Comparison of ENCODE assay signal across 1 cellular context in the genomic region with DNA sequence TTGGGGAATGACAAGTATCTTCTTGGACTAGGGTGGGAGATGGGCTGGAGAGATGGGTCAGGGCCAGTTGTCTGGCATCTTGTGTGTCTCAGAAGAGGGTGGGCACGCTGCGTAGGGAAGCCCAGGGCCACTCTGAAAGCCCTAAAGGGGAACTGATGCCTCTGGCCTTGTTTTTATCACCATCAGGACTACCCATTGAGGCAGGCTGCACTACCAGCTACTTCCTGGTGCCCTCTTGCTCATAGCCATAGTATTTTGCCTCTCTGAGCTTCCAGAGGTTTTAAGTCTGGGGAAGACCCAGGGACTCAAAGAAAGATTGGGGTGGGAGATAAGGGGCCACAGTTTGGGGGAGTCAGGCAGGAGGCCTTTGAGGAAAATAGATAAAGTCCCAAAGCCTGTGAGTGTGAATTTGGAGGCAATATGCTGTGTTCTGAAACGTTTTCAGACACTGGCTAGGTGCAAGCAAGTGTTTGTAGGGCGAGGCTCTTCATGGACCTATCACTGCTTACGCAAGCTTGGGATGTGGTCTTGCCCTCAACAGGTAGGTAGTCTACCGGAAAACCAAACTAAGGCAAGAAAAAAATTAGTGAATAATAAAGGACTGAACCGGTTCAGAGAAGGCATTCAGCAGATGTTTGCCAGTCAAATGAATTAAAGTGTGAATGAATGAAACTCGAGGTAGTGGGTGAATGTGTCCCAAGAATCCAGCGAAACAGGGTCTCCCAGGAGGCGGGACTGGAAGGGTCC.
A peak's percentile ranks its signal among the peaks of the same experiment; 100 is the strongest.
TF ChIP-seq lines count a peak whose summit lies in the region.

No MANE protein-coding gene starts in this region.

TF ChIP-seq in HepG2, 621 proteins besides CTCF, POLR2A, EP300 and RAD21:
- TF ChIP-seq, protein P1, sequence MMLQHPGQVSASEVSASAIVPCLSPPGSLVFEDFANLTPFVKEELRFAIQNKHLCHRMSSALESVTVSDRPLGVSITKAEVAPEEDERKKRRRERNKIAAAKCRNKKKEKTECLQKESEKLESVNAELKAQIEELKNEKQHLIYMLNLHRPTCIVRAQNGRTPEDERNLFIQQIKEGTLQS (CRISPR knock-in tag; IDR thresholded peaks at IDR 0.05) = no peak
- TF ChIP-seq ZNF605 (CRISPR knock-in tag; IDR thresholded peaks at IDR 0.05) = 0 out of 2 replicates have a peak, but pooled peaks have one; percentile 17
